Comparison of ENCODE assay signal across 33 cellular contexts in the genomic region with DNA sequence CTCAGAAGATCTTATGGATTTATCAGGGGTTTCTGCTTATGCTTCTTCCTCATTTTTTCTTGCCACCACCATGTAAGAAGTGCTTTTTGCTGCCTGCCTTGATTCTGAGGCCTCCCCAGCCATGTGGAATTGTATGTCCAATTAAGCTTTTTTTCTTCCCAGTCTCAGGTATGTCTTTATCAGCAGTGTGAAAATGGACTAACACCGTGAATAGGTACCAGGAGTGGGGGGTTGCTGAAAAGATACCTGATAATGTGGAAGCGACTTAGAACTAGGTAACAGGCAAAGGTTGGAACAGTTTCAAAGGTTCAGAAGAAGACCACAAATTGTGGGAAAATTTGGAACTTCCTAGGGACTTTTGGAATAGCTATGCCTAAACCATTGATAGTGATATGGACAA.
"Had no signal": no experiment of that assay in that cellular context is flagged by ENCODE, and none has a peak within 500 bp of the region (broad histone marks: within the 10 kb centered on the region; RNA-seq: fewer than 3 reads in every experiment).

No MANE protein-coding gene starts in this region.

- H3K4me3 ChIP-seq: MG63 had no signal

- DNase-seq: Karpas-422, Kasumi-1, MG63, MM.1S, MV-4-11, NCI-H1048, NCI-H1092, NCI-H1092 treated with DMSO at 0.1 percent for 48 hours, NCI-H1105, NCI-H1105 treated with DMSO at 0.1 percent for 48 hours, NCI-H1417 treated with DMSO at 0.1 percent for 48 hours, NCI-H1436, NCI-H1436 treated with DMSO at 0.1 percent for 48 hours, NCI-H146, NCI-H1694, NCI-H1694 treated with DMSO at 0.1 percent for 48 hours, NCI-H187, NCI-H187 treated with DMSO at 0.1 percent for 48 hours, NCI-H1930, NCI-H2029, NCI-H2029 treated with DMSO at 0.1 percent for 48 hours, NCI-H2081, NCI-H2081 treated with DMSO at 0.1 percent for 48 hours, NCI-H2107, NCI-H2171, NCI-H2171 treated with DMSO at 0.1 percent for 48 hours, NCI-H2227 treated with DMSO at 0.1 percent for 48 hours, NCI-H226, NCI-H345, NCI-H446, NCI-H446 treated with DMSO at 0.1 percent for 48 hours, NCI-H510A, NCI-H510A treated with DMSO at 0.1 percent for 48 hours had no signal

- H3K27me3 ChIP-seq: MG63 had no signal

- H3K36me3 ChIP-seq: MG63 had no signal
